In the genomic region with DNA sequence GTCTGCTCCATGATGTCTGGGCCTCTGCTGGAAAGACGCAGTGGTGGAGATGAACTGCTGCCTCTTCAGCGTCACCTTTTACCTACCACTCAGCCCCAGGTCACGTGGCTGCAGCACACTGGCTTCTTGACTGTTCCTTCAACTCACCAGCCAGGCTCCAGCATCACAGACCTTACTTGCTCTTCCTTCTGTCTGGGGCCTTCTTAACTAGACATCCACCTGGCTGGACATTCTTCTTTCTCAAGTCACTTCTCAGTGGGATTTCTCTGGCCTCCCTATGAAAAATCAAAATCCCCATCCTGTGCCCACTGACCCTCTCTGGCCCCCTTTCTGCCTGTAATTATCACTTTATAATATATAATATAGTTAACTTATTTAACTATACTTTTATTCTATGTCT, we compare ENCODE assay signal across 28 cellular contexts.
"Had no signal": no experiment of that assay in that cellular context is flagged by ENCODE, and none has a peak within 500 bp of the region (broad histone marks: within the 10 kb centered on the region; RNA-seq: fewer than 3 reads in every experiment).

No MANE protein-coding gene starts in this region.

- H3K4me1 ChIP-seq: stomach, suprapubic skin, testis, thyroid gland, tibial artery, tibial nerve, transverse colon, upper lobe of left lung, upper lobe of right lung, uterus, vagina had no signal

- H3K27ac ChIP-seq: stomach, suprapubic skin, testis, thoracic aorta, thyroid gland, tibial artery, tibial nerve, transverse colon, upper lobe of left lung, upper lobe of right lung, uterus, vagina had no signal

- H3K4me1 Mint-ChIP-seq: stimulated activated effector memory CD8-positive, alpha-beta T cell treated with anti-CD3 and anti-CD28 coated beads, Interleukin-12 subunit alpha, Interleukin-12 subunit beta, amount 100 ng/mL, for 72 hours; stimulated activated memory B cell treated with anti-CD40 and anti-IgM and Interleukin-4, amounts not matched to agents 10 μg/mL and 1 μg/mL and 100 μg/mL, for 72 hours; stimulated activated naive B cell treated with anti-CD40 and anti-IgM and Interleukin-4, amounts not matched to agents 10 μg/mL and 1 μg/mL and 100 μg/mL, for 72 hours; stimulated activated naive CD8-positive, alpha-beta T cell treated with anti-CD3 and anti-CD28 coated beads, Interleukin-15, amount 100 ng/mL, for 72 hours had no signal

- DNase-seq: stimulated activated CD4-positive, alpha-beta T cell treated with anti-CD3 and anti-CD28 coated beads, Interleukin-2, amount 100 ng/mL, for 48 hours; stimulated activated CD4-positive, alpha-beta T cell treated with anti-CD3 and anti-CD28 coated beads, Interleukin-4, amount 100 ng/mL, for 1 hour; stimulated activated CD4-positive, alpha-beta T cell treated with anti-CD3 and anti-CD28 coated beads, Interleukin-4, amount 100 ng/mL, for 24 hours; stimulated activated CD4-positive, alpha-beta T cell treated with anti-CD3 and anti-CD28 coated beads, Interleukin-4, amount 100 ng/mL, for 4 hours; stimulated activated CD8-positive, alpha-beta memory T cell treated with anti-CD3 and anti-CD28 coated beads, Interleukin-4, amount 100 ng/mL, for 48 hours; stimulated activated naive B cell treated with anti-CD40 and anti-IgM and Interleukin-4, amounts not matched to agents 10 μg/mL and 1 μg/mL and 100 μg/mL, for 72 hours; stimulated activated naive CD4-positive, alpha-beta T cell; stimulated activated naive CD4-positive, alpha-beta T cell treated with Interleukin-2 at 50 U/mL for 16 hours; stimulated activated naive CD8-positive, alpha-beta T cell treated with anti-CD3 and anti-CD28 coated beads, Interleukin-15, amount 100 ng/mL, for 72 hours; stimulated activated naive CD8-positive, alpha-beta T cell treated with anti-CD3 and anti-CD28 coated beads, Interleukin-15, Interleukin-2, amounts not matched to agents 100 U/mL and 50 U/mL, for 24 hours; stomach; substantia nigra; testis; thyroid gland; tibial artery; transverse colon; trophoblast cell; upper lobe of left lung; upper lobe of right lung; uterus had no signal

- H3K9me3 ChIP-seq: stomach, suprapubic skin, testis, thoracic aorta, thyroid gland, tibial artery, tibial nerve, transverse colon, upper lobe of left lung, upper lobe of right lung, uterus, vagina had no signal

- H3K27ac Mint-ChIP-seq: stimulated activated effector memory CD8-positive, alpha-beta T cell treated with anti-CD3 and anti-CD28 coated beads, Interleukin-12 subunit alpha, Interleukin-12 subunit beta, amount 100 ng/mL, for 72 hours; stimulated activated memory B cell treated with anti-CD40 and anti-IgM and Interleukin-4, amounts not matched to agents 10 μg/mL and 1 μg/mL and 100 μg/mL, for 72 hours; stimulated activated naive B cell treated with anti-CD40 and anti-IgM and Interleukin-4, amounts not matched to agents 10 μg/mL and 1 μg/mL and 100 μg/mL, for 72 hours; stimulated activated naive CD8-positive, alpha-beta T cell treated with anti-CD3 and anti-CD28 coated beads, Interleukin-15, amount 100 ng/mL, for 72 hours; stimulated activated naive CD8-positive, alpha-beta T cell treated with anti-CD3 and anti-CD28 coated beads, Interleukin-15, Interleukin-2, amounts not matched to agents 100 ng/mL and 50 ng/mL, for 24 hours; type B pancreatic cell had no signal

- H3K9me3 Mint-ChIP-seq: stimulated activated effector memory CD8-positive, alpha-beta T cell treated with anti-CD3 and anti-CD28 coated beads, Interleukin-12 subunit alpha, Interleukin-12 subunit beta, amount 100 ng/mL, for 72 hours; stimulated activated naive CD8-positive, alpha-beta T cell treated with anti-CD3 and anti-CD28 coated beads, Interleukin-15, Interleukin-2, amounts not matched to agents 100 ng/mL and 50 ng/mL, for 24 hours; type B pancreatic cell had no signal

- H3K27me3 ChIP-seq: stomach, suprapubic skin, testis, thyroid gland, tibial artery, tibial nerve, transverse colon, upper lobe of left lung, upper lobe of right lung, uterus, vagina had no signal

- H3K36me3 Mint-ChIP-seq: stimulated activated effector memory CD8-positive, alpha-beta T cell treated with anti-CD3 and anti-CD28 coated beads, Interleukin-12 subunit alpha, Interleukin-12 subunit beta, amount 100 ng/mL, for 72 hours; stimulated activated naive B cell treated with anti-CD40 and anti-IgM and Interleukin-4, amounts not matched to agents 10 μg/mL and 1 μg/mL and 100 μg/mL, for 72 hours; type B pancreatic cell had no signal

- ATAC-seq: stimulated activated effector memory CD8-positive, alpha-beta T cell treated with anti-CD3 and anti-CD28 coated beads, Interleukin-12 subunit alpha, Interleukin-12 subunit beta, amount 100 ng/mL, for 72 hours; stimulated activated memory B cell treated with anti-CD40 and anti-IgM and Interleukin-4, amounts not matched to agents 10 μg/mL and 1 μg/mL and 100 μg/mL, for 72 hours; stimulated activated naive B cell treated with anti-CD40 and anti-IgM and Interleukin-4, amounts not matched to agents 10 μg/mL and 1 μg/mL and 100 μg/mL, for 72 hours; stimulated activated naive CD8-positive, alpha-beta T cell treated with anti-CD3 and anti-CD28 coated beads, Interleukin-15, amount 100 ng/mL, for 72 hours; stimulated activated naive CD8-positive, alpha-beta T cell treated with anti-CD3 and anti-CD28 coated beads, Interleukin-15, Interleukin-2, amounts not matched to agents 100 U/mL and 50 U/mL, for 24 hours; upper lobe of right lung had no signal

- H3K4me3 Mint-ChIP-seq: stimulated activated effector memory CD8-positive, alpha-beta T cell treated with anti-CD3 and anti-CD28 coated beads, Interleukin-12 subunit alpha, Interleukin-12 subunit beta, amount 100 ng/mL, for 72 hours; stimulated activated memory B cell treated with anti-CD40 and anti-IgM and Interleukin-4, amounts not matched to agents 10 μg/mL and 1 μg/mL and 100 μg/mL, for 72 hours; stimulated activated naive B cell treated with anti-CD40 and anti-IgM and Interleukin-4, amounts not matched to agents 10 μg/mL and 1 μg/mL and 100 μg/mL, for 72 hours; stimulated activated naive CD8-positive, alpha-beta T cell treated with anti-CD3 and anti-CD28 coated beads, Interleukin-15, amount 100 ng/mL, for 72 hours; stimulated activated naive CD8-positive, alpha-beta T cell treated with anti-CD3 and anti-CD28 coated beads, Interleukin-15, Interleukin-2, amounts not matched to agents 100 ng/mL and 50 ng/mL, for 24 hours; type B pancreatic cell had no signal

- H3K4me3 ChIP-seq: stomach, suprapubic skin, testis, thoracic aorta, thyroid gland, tibial artery, tibial nerve, transverse colon, upper lobe of left lung, upper lobe of right lung, uterus, vagina had no signal

- H3K36me3 ChIP-seq: stomach, suprapubic skin, thoracic aorta, thyroid gland, tibial artery, tibial nerve, transverse colon, upper lobe of left lung, upper lobe of right lung, uterus, vagina had no signal
